16 cellular contexts compared by ENCODE assay signal in genomic region chr12:129312048-129312447, GRCh38.
"Had no signal": no experiment of that assay in that cellular context is flagged by ENCODE, and none has a peak within 500 bp of the region (broad histone marks: within the 10 kb centered on the region; RNA-seq: fewer than 3 reads in every experiment).

No MANE protein-coding gene starts in this region.

- H3K9me3 ChIP-seq: body of pancreas, prostate gland had no signal

- ATAC-seq: body of pancreas; foreskin keratinocyte; left lobe of liver; stimulated activated naive CD8-positive, alpha-beta T cell treated with anti-CD3 and anti-CD28 coated beads, Interleukin-15, amount 100 ng/mL, for 72 hours had no signal

- H3K4me3 ChIP-seq: body of pancreas, prostate gland, right atrium auricular region had no signal

- DNase-seq: activated CD4-positive, alpha-beta T cell treated with anti-CD3 and anti-CD28 coated beads, Interleukin-2, amount 50 U/mL, for 48 hours; activated gamma-delta T cell; amygdala; body of pancreas; caudate nucleus; foreskin keratinocyte; glutamatergic neuron; hippocampal formation; mammary epithelial cell; stimulated activated CD4-positive, alpha-beta T cell treated with anti-CD3 and anti-CD28 coated beads, Interleukin-2, amount 100 ng/mL, for 48 hours; stimulated activated naive CD8-positive, alpha-beta T cell treated with anti-CD3 and anti-CD28 coated beads, Interleukin-15, amount 100 ng/mL, for 72 hours; SW 1271; T-helper 2 cell had no signal

- H3K36me3 ChIP-seq: prostate gland, right atrium auricular region had no signal

- H3K4me1 ChIP-seq: body of pancreas, foreskin keratinocyte, prostate gland, right atrium auricular region had no signal

- H3K27me3 ChIP-seq: body of pancreas, foreskin keratinocyte, right atrium auricular region had no signal

- H3K27ac ChIP-seq: body of pancreas, foreskin keratinocyte, prostate gland, right atrium auricular region had no signal
